In genomic region chr2:123500988-123501387, GRCh38 we compare ENCODE assay signal across 23 cellular contexts.
"Had no signal": no experiment of that assay in that cellular context is flagged by ENCODE, and none has a peak within 500 bp of the region (broad histone marks: within the 10 kb centered on the region; RNA-seq: fewer than 3 reads in every experiment).

No MANE protein-coding gene starts in this region.

- H3K27ac ChIP-seq: hepatocyte, left ventricle myocardium inferior, ovary, right atrium auricular region, right lobe of liver, skin epidermis, stomach, testis, thyroid gland, transverse colon, upper lobe of left lung had no signal

- H3K27me3 ChIP-seq: hepatocyte, ovary, right atrium auricular region, right lobe of liver, stomach, testis, thyroid gland, transverse colon, upper lobe of left lung had no signal

- H3K79me2 ChIP-seq: hepatocyte had no signal

- H3K9me3 ChIP-seq: left ventricle myocardium inferior, ovary, right atrium auricular region, right lobe of liver, stomach, testis, thyroid gland, transverse colon, upper lobe of left lung had no signal

- H3K36me3 ChIP-seq: left ventricle myocardium inferior, ovary, right atrium auricular region, right lobe of liver, stomach, thyroid gland, transverse colon, upper lobe of left lung had no signal

- H3K4me2 ChIP-seq: hepatocyte had no signal

- H3K4me1 ChIP-seq: left ventricle myocardium inferior, right atrium auricular region, right lobe of liver, stomach, testis, thyroid gland, transverse colon, upper lobe of left lung had no signal

- DNase-seq: islet precursor cell; left ventricle myocardium inferior; mesendoderm; naive B cell; natural killer cell; nephron progenitor cell; ovary; right lobe of liver; stimulated activated CD4-positive, alpha-beta T cell treated with anti-CD3 and anti-CD28 coated beads, Interleukin-12 subunit alpha, Interleukin-12 subunit beta, amount 100 ng/mL, for 4 hours; stimulated activated CD4-positive, alpha-beta T cell treated with anti-CD3 and anti-CD28 coated beads, Interleukin-15, amount 100 ng/mL, for 24 hours; stimulated activated CD4-positive, alpha-beta T cell treated with anti-CD3 and anti-CD28 coated beads, Interleukin-2, amount 100 ng/mL, for 24 hours; stimulated activated CD4-positive, alpha-beta T cell treated with anti-CD3 and anti-CD28 coated beads, Interleukin-4, amount 100 ng/mL, for 1 hour; stimulated activated naive B cell treated with anti-CD40 and anti-IgM and Interleukin-4, amounts not matched to agents 10 μg/mL and 1 μg/mL and 100 μg/mL, for 72 hours; stimulated activated naive CD8-positive, alpha-beta T cell treated with anti-CD3 and anti-CD28 coated beads, Interleukin-15, Interleukin-2, amounts not matched to agents 100 U/mL and 50 U/mL, for 24 hours; stomach; testis; thyroid gland; transverse colon; upper lobe of left lung had no signal

- H3K4me3 ChIP-seq: hepatocyte, left ventricle myocardium inferior, lung, ovary, right atrium auricular region, right lobe of liver, skin epidermis, stomach, testis, thyroid gland, transverse colon, upper lobe of left lung had no signal

- ATAC-seq: natural killer cell; right lobe of liver; stimulated activated naive CD8-positive, alpha-beta T cell treated with anti-CD3 and anti-CD28 coated beads, Interleukin-15, Interleukin-2, amounts not matched to agents 100 U/mL and 50 U/mL, for 24 hours had no signal

- H2AFZ ChIP-seq: hepatocyte had no signal
